In genomic region chr13:89550842-89551422, GRCh38 we compare ENCODE assay signal across 22 cellular contexts.
DNase-seq lines count a peak whose midpoint lies in the region; ATAC-seq and TF ChIP-seq lines count a peak whose summit lies in the region.
"Had no signal": no experiment of that assay in that cellular context is flagged by ENCODE, and none has a peak within 500 bp of the region (broad histone marks: within the 10 kb centered on the region; RNA-seq: fewer than 3 reads in every experiment).

No MANE protein-coding gene starts in this region.

- no peak overlapping the region for H3K27ac ChIP-seq in PC-9
- H3K27ac ChIP-seq in naive thymus-derived CD4-positive, alpha-beta T cell (ENCODE audit: low read depth, low read length): no peak overlapping the region
- H3K27ac ChIP-seq: ascending aorta, parathyroid adenoma, right lobe of liver had no signal

- no peaks in the 10 kb centered on the region for H3K4me1 ChIP-seq in PC-9 (replicated peaks; ENCODE audit: insufficient read depth)
- no peaks in the 10 kb centered on the region for H3K4me1 ChIP-seq in naive thymus-derived CD4-positive, alpha-beta T cell (ENCODE audit: control insufficient read depth in 2 of 2, insufficient read depth in 2 of 2, low read length in 2 of 2)
- H3K4me1 ChIP-seq: ascending aorta, parathyroid adenoma, right lobe of liver had no signal

- no peak for TF ChIP-seq CTCF in PC-9 (conservative IDR thresholded peaks at IDR 0.05)

- H4K20me1 ChIP-seq in PC-9 (ENCODE audit: insufficient read depth): no peaks in the 10 kb centered on the region

- H3K27me3 Mint-ChIP-seq in naive thymus-derived CD4-positive, alpha-beta T cell: no peaks in the 10 kb centered on the region
- H3K27me3 Mint-ChIP-seq: activated CD8-positive, alpha-beta T cell treated with anti-CD3 and anti-CD28 coated beads for 36 hours; activated naive CD4-positive, alpha-beta T cell treated with anti-CD3 and anti-CD28 coated beads, Interleukin-2, amount 50 U/mL, for 24 hours; naive thymus-derived CD8-positive, alpha-beta T cell had no signal

- no peak overlapping the region for H3K4me3 Mint-ChIP-seq in naive thymus-derived CD4-positive, alpha-beta T cell
- H3K4me3 Mint-ChIP-seq: activated CD8-positive, alpha-beta T cell treated with anti-CD3 and anti-CD28 coated beads for 36 hours; activated naive CD4-positive, alpha-beta T cell treated with anti-CD3 and anti-CD28 coated beads, Interleukin-2, amount 50 U/mL, for 24 hours; naive thymus-derived CD8-positive, alpha-beta T cell; T-helper 2 cell treated with Interferon-gamma antibody and Interleukin-4, amounts not matched to agents 5 μg/mL and 100 μg/mL, for 36 hours had no signal

- H3K36me3 Mint-ChIP-seq in naive thymus-derived CD4-positive, alpha-beta T cell: no peaks in the 10 kb centered on the region
- H3K36me3 Mint-ChIP-seq: activated naive CD4-positive, alpha-beta T cell treated with anti-CD3 and anti-CD28 coated beads, Interleukin-2, amount 50 U/mL, for 24 hours; naive thymus-derived CD8-positive, alpha-beta T cell had no signal

- no peak overlapping the region for H3K4me2 ChIP-seq in PC-9

- no peak overlapping the region for H3K4me3 ChIP-seq in PC-9
- H3K4me3 ChIP-seq in naive thymus-derived CD4-positive, alpha-beta T cell (ENCODE audit: low read length): no peak overlapping the region
- H3K4me3 ChIP-seq: ascending aorta, right lobe of liver had no signal

- POLR2A ChIA-PET in PC-9 (lab: Charles Lee; ENCODE audit: unreplicated experiment): interaction anchor here (0.6 to 0.7 kb wide), 2 partner anchors 25 to 36 kb away, joined by 3 to 7 read pairs; no protein-coding TSS in a partner anchor
- POLR2A ChIA-PET in naive thymus-derived CD4-positive, alpha-beta T cell (lab: Charles Lee): no interaction called here

- H3K9me3 Mint-ChIP-seq in naive thymus-derived CD4-positive, alpha-beta T cell: peaks cover 0 to 14% (median 5%) of the 10 kb centered on the region in 11 donors

- H3K27me3 ChIP-seq in PC-9 (ENCODE audit: insufficient read depth, low read depth): no peaks in the 10 kb centered on the region
- no peaks in the 10 kb centered on the region for H3K27me3 ChIP-seq in naive thymus-derived CD4-positive, alpha-beta T cell (ENCODE audit: control insufficient read depth in 2 of 2, insufficient read depth in 2 of 2, low read length in 2 of 2)
- H3K27me3 ChIP-seq: ascending aorta, right lobe of liver had no signal

- no TSS peak for BruUV-seq in PC-9 (replicated peaks; lab: Mats Ljungman, UMichigan)

- CTCF ChIA-PET in PC-9 (lab: Charles Lee): no interaction called here
- CTCF ChIA-PET in naive thymus-derived CD4-positive, alpha-beta T cell (lab: Charles Lee): interaction anchor here (0.6 kb wide), 1 partner anchor 236 kb away, joined by 4 read pairs; no protein-coding TSS in a partner anchor

- no peaks in the 10 kb centered on the region for H3K79me2 ChIP-seq in PC-9 (ENCODE audit: low read depth)
- H3K79me2 ChIP-seq: parathyroid adenoma had no signal

- no peaks in the 10 kb centered on the region for H3K9me2 ChIP-seq in PC-9 (ENCODE audit: insufficient read depth)

- intact Hi-C loops in PC-9 (cut with micrococcal nuclease; ENCODE audit: unreplicated experiment): no loop called here
- intact Hi-C loops in naive thymus-derived CD4-positive, alpha-beta T cell (cut with micrococcal nuclease): no loop called here

- ATAC-seq in HG03469 (IDR thresholded peaks at IDR 0.05; ENCODE audit: unreplicated experiment) (no peak), GM21381 (IDR thresholded peaks at IDR 0.05; ENCODE audit: unreplicated experiment) (no peak)
- no peak for ATAC-seq in naive thymus-derived CD4-positive, alpha-beta T cell
- ATAC-seq: activated CD8-positive, alpha-beta T cell treated with anti-CD3 and anti-CD28 coated beads for 36 hours; naive thymus-derived CD8-positive, alpha-beta T cell; right lobe of liver had no signal

- DNase-seq in ACHN (peak; percentile 6), PC-9 (peak in 1 of 2 experiments; percentile 20), dermis blood vessel endothelial cell (peak; percentile 5), kidney glomerular epithelial cell (lab: John Stamatoyannopoulos, UW) (peak; percentile 26)
- no peak for DNase-seq in activated naive CD4-positive, alpha-beta T cell treated with Interleukin-2 at 50 U/mL for 16 hours
- no peak for DNase-seq in naive thymus-derived CD4-positive, alpha-beta T cell
- DNase-seq: activated CD8-positive, alpha-beta T cell treated with anti-CD3 and anti-CD28 coated beads for 36 hours; C1 segment of cervical spinal cord; Calu3; mesenchymal stem cell; naive thymus-derived CD8-positive, alpha-beta T cell; NCI-H146; NCI-H2171; NCI-H774; right lobe of liver; stimulated activated CD8-positive, alpha-beta memory T cell treated with anti-CD3 and anti-CD28 coated beads, Interleukin-4, amount 100 ng/mL, for 48 hours had no signal

- no peaks in the 10 kb centered on the region for H3F3A ChIP-seq in PC-9 (ENCODE audit: insufficient read depth, low read depth)

- no peaks in the 10 kb centered on the region for H3K4me1 Mint-ChIP-seq in naive thymus-derived CD4-positive, alpha-beta T cell
- H3K4me1 Mint-ChIP-seq: activated naive CD4-positive, alpha-beta T cell treated with anti-CD3 and anti-CD28 coated beads, Interleukin-2, amount 50 U/mL, for 24 hours; naive thymus-derived CD8-positive, alpha-beta T cell had no signal

- H3K27ac Mint-ChIP-seq in naive thymus-derived CD4-positive, alpha-beta T cell: no peak overlapping the region
- H3K27ac Mint-ChIP-seq: activated CD8-positive, alpha-beta T cell treated with anti-CD3 and anti-CD28 coated beads for 36 hours; activated naive CD4-positive, alpha-beta T cell treated with anti-CD3 and anti-CD28 coated beads, Interleukin-2, amount 50 U/mL, for 24 hours; naive thymus-derived CD8-positive, alpha-beta T cell; T-helper 2 cell treated with Interferon-gamma antibody and Interleukin-4, amounts not matched to agents 5 μg/mL and 100 μg/mL, for 36 hours had no signal

- peak overlapping the region; percentile 36; the same call in 1 of the 2 replicates for H2AFZ ChIP-seq in PC-9
- H2AFZ ChIP-seq: parathyroid adenoma had no signal

- in situ Hi-C loops in ACHN (cut with HindIII; ENCODE audit: low pct_ligation_motif_present, low pct_unique_long_range_greater_than_20kb, low sequenced_read_pairs): no loop called here

- H3K9me3 ChIP-seq in PC-9 (ENCODE audit: insufficient read depth, low read depth): no peaks in the 10 kb centered on the region
- no peaks in the 10 kb centered on the region for H3K9me3 ChIP-seq in naive thymus-derived CD4-positive, alpha-beta T cell (ENCODE audit: control insufficient read depth in 2 of 3, low read length in 3 of 3)
- H3K9me3 ChIP-seq: ascending aorta, right lobe of liver had no signal

- no peaks in the 10 kb centered on the region for H3K36me3 ChIP-seq in PC-9 (ENCODE audit: low read depth)
- no peaks in the 10 kb centered on the region for H3K36me3 ChIP-seq in naive thymus-derived CD4-positive, alpha-beta T cell (ENCODE audit: control insufficient read depth in 2 of 3, insufficient read depth in 3 of 3, low read length in 3 of 3)
- H3K36me3 ChIP-seq: ascending aorta, right lobe of liver had no signal

Comparison
In these comparisons a context has a peak if more than half of its experiments do, and no peak if none do; other contexts are left out.
1. DNase-seq: peak in ACHN (single experiment), dermis blood vessel endothelial cell (single experiment) and kidney glomerular epithelial cell (single experiment); none in activated naive CD4-positive, alpha-beta T cell treated with Interleukin-2 at 50 U/mL for 16 hours (single experiment) and naive thymus-derived CD4-positive, alpha-beta T cell (0 of 9).